In genomic region chr13:50810998-50811397, GRCh38 we compare ENCODE assay signal across 9 cellular contexts. TPM values are rescaled to one million over a fixed set of nuclear protein-coding genes. Genes with fewer than 3 reads are reported as not detected.
A peak's percentile ranks its signal among the peaks of the same experiment; 100 is the strongest.
DNase-seq lines count a peak whose midpoint lies in the region; ATAC-seq, FAIRE-seq and TF ChIP-seq lines count a peak whose summit lies in the region.
"Had no signal": no experiment of that assay in that cellular context is flagged by ENCODE, and none has a peak within 500 bp of the region (broad histone marks: within the 10 kb centered on the region; RNA-seq: fewer than 3 reads in every experiment).

No MANE protein-coding gene starts in this region.

- H3K27ac Mint-ChIP-seq in nephron progenitor cell: no peak overlapping the region
- H3K27ac Mint-ChIP-seq: activated CD4-positive, alpha-beta memory T cell treated with anti-CD3 and anti-CD28 coated beads for 36 hours had no signal

- FAIRE-seq in small intestine (lab: Jason Lieb, UNC): no peak

- H3K36me3 ChIP-seq in KOPT-K1 (ENCODE audit: insufficient read depth, low read length) (no peaks in the 10 kb centered on the region), small intestine (ENCODE audit: control insufficient read depth in 2 of 2, insufficient read depth in 2 of 2, low read length in 2 of 2) (no peaks in the 10 kb centered on the region)

- TF ChIP-seq CTCF in nephron progenitor cell (IDR thresholded peaks at IDR 0.05): no peak

- peaks cover 9% of the 10 kb centered on the region for H3K9me3 Mint-ChIP-seq in nephron progenitor cell

- H3K4me1 Mint-ChIP-seq in nephron progenitor cell: peaks cover 56% of the 10 kb centered on the region

- H3K9me3 ChIP-seq in KOPT-K1 (ENCODE audit: insufficient read depth, low read length, poor library complexity, severe bottlenecking) (peaks cover 3% of the 10 kb centered on the region), small intestine (ENCODE audit: control insufficient read depth, low read depth) (no peaks in the 10 kb centered on the region)

- 52 to 73% (median 54%) methylated on average over 2 of the region's 2 CpGs for WGBS in small intestine, 3 donors

- DNase-seq in pons (ENCODE audit: low spot score) (peak; percentile 70), small intestine (no peak), nephron progenitor cell (no peak)
- DNase-seq in activated CD8-positive, alpha-beta memory T cell treated with anti-CD3 and anti-CD28 coated beads, Interleukin-2, amount 50 U/mL, for 4 hours: no peak
- DNase-seq: activated CD4-positive, alpha-beta memory T cell treated with anti-CD3 and anti-CD28 coated beads for 36 hours; NCI-H226 had no signal

- H3K27ac ChIP-seq in KOPT-K1 (ENCODE audit: low read depth, low read length, poor library complexity, severe bottlenecking): peak overlapping the region; percentile 59
- no peak overlapping the region for H3K27ac ChIP-seq in small intestine (ENCODE audit: low read depth in 1 of 2, low read length in 1 of 2)

- H3K36me3 Mint-ChIP-seq in nephron progenitor cell (ENCODE audit: low read depth): peaks cover 8% of the 10 kb centered on the region
- H3K36me3 Mint-ChIP-seq: activated CD4-positive, alpha-beta memory T cell treated with anti-CD3 and anti-CD28 coated beads for 36 hours had no signal

- no peaks in the 10 kb centered on the region for H3K27me3 Mint-ChIP-seq in nephron progenitor cell (ENCODE audit: low read depth, poor library complexity)

- no peaks in the 10 kb centered on the region for H3K4me1 ChIP-seq in small intestine (ENCODE audit: control insufficient read depth in 2 of 2, insufficient read depth in 1 of 2, low read depth in 1 of 2, low read length in 1 of 2)

- no peak overlapping the region for H3K4me3 Mint-ChIP-seq in nephron progenitor cell
- H3K4me3 Mint-ChIP-seq: activated CD4-positive, alpha-beta memory T cell treated with anti-CD3 and anti-CD28 coated beads for 36 hours had no signal

- H3K27me3 ChIP-seq in small intestine (ENCODE audit: control insufficient read depth in 2 of 2, insufficient read depth in 2 of 2, low read length in 2 of 2): no peaks in the 10 kb centered on the region

- ATAC-seq in GM19035 (IDR thresholded peaks at IDR 0.05; ENCODE audit: unreplicated experiment) (peak; percentile 91), HG02759 (IDR thresholded peaks at IDR 0.05; ENCODE audit: unreplicated experiment) (peak; percentile 82)

- no peak overlapping the region for H3K4me3 ChIP-seq in small intestine (ENCODE audit: low read depth in 1 of 2, low read length in 2 of 2)

RNA-seq across cellular contexts. Expression of gene DLEU7, which starts 32.5 kb away (rescaled TPM):
- under 1 TPM in 2 of 3 donors, not detected in 1; 0.18 to 0.27 TPM for polyA plus RNA-seq in small intestine
